ENCODE assay signal across 1 cellular context in the genomic region with DNA sequence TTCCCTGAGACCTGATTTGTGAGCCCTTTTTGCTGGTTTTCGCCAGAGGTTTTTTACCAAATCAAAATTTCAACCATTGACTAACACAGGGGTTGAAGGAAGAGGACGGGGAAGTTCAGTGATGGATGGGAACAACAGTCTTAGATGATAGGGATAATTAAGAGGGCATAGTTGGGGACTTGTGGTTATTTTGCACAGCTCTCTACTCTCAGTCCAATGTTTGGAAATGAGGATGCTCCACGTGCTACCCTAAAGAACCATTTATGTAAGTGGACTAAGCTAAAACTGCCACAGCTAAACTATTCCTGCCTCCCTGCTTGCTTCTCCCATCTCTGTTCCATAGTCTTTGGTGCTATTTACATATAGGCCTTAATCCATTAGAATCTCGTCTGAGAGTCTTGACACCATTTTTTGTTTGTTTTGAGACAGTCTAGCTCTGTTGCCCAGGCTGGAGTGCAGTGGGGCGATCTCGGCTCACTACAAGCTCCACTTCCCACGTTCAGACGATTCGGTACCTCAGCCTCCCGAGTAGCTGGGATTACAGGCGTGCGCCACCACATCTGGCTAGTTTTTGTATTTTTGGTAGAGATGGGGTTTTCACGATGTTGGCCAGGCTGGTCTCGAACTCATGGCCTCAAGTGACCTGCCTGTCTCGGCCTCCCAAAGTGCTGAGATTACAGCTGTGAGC.
TF ChIP-seq lines count a peak whose summit lies in the region.

No MANE protein-coding gene starts in this region.

TF ChIP-seq in K562, 482 proteins besides CTCF, POLR2A, EP300 and RAD21 (continued from another document and continues in another):
- TF ChIP-seq, protein P1, sequence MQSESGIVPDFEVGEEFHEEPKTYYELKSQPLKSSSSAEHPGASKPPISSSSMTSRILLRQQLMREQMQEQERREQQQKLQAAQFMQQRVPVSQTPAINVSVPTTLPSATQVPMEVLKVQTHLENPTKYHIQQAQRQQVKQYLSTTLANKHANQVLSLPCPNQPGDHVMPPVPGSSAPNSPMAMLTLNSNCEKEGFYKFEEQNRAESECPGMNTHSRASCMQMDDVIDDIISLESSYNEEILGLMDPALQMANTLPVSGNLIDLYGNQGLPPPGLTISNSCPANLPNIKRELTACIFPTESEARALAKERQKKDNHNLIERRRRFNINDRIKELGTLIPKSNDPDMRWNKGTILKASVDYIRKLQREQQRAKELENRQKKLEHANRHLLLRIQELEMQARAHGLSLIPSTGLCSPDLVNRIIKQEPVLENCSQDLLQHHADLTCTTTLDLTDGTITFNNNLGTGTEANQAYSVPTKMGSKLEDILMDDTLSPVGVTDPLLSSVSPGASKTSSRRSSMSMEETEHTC (IDR thresholded peaks at IDR 0.05) = no peak
- TF ChIP-seq NCOA4 (IDR thresholded peaks at IDR 0.05; ENCODE audit: partially characterized antibody) = no peak
- no peak for TF ChIP-seq ZNF76 (CRISPR knock-in tag; IDR thresholded peaks at IDR 0.05; ENCODE audit: borderline replicate concordance)
- TF ChIP-seq, protein P2, sequence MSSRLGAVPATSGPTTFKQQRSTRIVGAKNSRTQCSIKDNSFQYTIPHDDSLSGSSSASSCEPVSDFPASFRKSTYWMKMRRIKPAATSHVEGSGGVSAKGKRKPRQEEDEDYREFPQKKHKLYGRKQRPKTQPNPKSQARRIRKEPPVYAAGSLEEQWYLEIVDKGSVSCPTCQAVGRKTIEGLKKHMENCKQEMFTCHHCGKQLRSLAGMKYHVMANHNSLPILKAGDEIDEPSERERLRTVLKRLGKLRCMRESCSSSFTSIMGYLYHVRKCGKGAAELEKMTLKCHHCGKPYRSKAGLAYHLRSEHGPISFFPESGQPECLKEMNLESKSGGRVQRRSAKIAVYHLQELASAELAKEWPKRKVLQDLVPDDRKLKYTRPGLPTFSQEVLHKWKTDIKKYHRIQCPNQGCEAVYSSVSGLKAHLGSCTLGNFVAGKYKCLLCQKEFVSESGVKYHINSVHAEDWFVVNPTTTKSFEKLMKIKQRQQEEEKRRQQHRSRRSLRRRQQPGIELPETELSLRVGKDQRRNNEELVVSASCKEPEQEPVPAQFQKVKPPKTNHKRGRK (tag; IDR thresholded peaks at IDR 0.05) = no peak
- TF ChIP-seq CEBPG (CRISPR knock-in tag; IDR thresholded peaks at IDR 0.05) = no peak
- TF ChIP-seq CEBPG (tag; conservative IDR thresholded peaks at IDR 0.05 in 1 of 2, IDR thresholded peaks at IDR 0.05 in 1 of 2) = peak in 1 of 2 experiments; percentile 6; a peak in 2 of 4 replicates
- TF ChIP-seq RBM25 (IDR thresholded peaks at IDR 0.05; ENCODE audit: low read depth, low read length, severe bottlenecking) = peak; percentile 24
- TF ChIP-seq HMGN3 (IDR thresholded peaks at IDR 0.05; ENCODE audit: borderline replicate concordance, extremely low read depth, insufficient read length, low read depth, low read length) = no peak
- TF ChIP-seq ZNF24 (IDR thresholded peaks at IDR 0.05) = no peak
- TF ChIP-seq DDX20 (tag; IDR thresholded peaks at IDR 0.05; ENCODE audit: low read depth) = no peak
- no peak for TF ChIP-seq SOX6 (IDR thresholded peaks at IDR 0.05)
- no peak for TF ChIP-seq MTA1 (IDR thresholded peaks at IDR 0.05; ENCODE audit: borderline replicate concordance)
- no peak for TF ChIP-seq SREBF2 (CRISPR knock-in tag; IDR thresholded peaks at IDR 0.05)
- TF ChIP-seq ADNP (tag; IDR thresholded peaks at IDR 0.05) = peak; percentile 73
- no peak for TF ChIP-seq ZBTB1 (CRISPR knock-in tag; IDR thresholded peaks at IDR 0.05; ENCODE audit: borderline replicate concordance, low read depth)
- TF ChIP-seq TRIM28 (IDR thresholded peaks at IDR 0.05) = peak; percentile 50; the same call in 1 of the 2 replicates
- 0 out of 2 replicates have a peak, but pooled peaks have one; percentile 38 for TF ChIP-seq SMARCA5 (IDR thresholded peaks at IDR 0.05)
- TF ChIP-seq HLTF (IDR thresholded peaks at IDR 0.05) = no peak
- no peak for TF ChIP-seq ZNF707 (CRISPR knock-in tag; conservative IDR thresholded peaks at IDR 0.05)
- no peak for TF ChIP-seq STAG1 (CRISPR knock-in tag; IDR thresholded peaks at IDR 0.05; ENCODE audit: borderline replicate concordance)
- no peak for TF ChIP-seq TRIM24 (IDR thresholded peaks at IDR 0.05)
- no peak for TF ChIP-seq ZNF41 (CRISPR knock-in tag; conservative IDR thresholded peaks at IDR 0.05)
- TF ChIP-seq ZFPM2 (CRISPR knock-in tag; IDR thresholded peaks at IDR 0.05) = no peak
- no peak; a peak in 1 of 4 replicates for TF ChIP-seq FOXK2 (conservative IDR thresholded peaks at IDR 0.05 in 1 of 2, IDR thresholded peaks at IDR 0.05 in 1 of 2; ENCODE audit: low read depth in 2 of 2)
- TF ChIP-seq ARNT (IDR thresholded peaks at IDR 0.05) = peak in 1 of 2 experiments; percentile 29; a peak in 1 of 4 replicates
- TF ChIP-seq TEAD4 (IDR thresholded peaks at IDR 0.05; ENCODE audit: low read length) = no peak
- TF ChIP-seq TEAD4 (CRISPR knock-in tag; IDR thresholded peaks at IDR 0.05; ENCODE audit: borderline replicate concordance) = no peak
- TF ChIP-seq, protein P3, sequence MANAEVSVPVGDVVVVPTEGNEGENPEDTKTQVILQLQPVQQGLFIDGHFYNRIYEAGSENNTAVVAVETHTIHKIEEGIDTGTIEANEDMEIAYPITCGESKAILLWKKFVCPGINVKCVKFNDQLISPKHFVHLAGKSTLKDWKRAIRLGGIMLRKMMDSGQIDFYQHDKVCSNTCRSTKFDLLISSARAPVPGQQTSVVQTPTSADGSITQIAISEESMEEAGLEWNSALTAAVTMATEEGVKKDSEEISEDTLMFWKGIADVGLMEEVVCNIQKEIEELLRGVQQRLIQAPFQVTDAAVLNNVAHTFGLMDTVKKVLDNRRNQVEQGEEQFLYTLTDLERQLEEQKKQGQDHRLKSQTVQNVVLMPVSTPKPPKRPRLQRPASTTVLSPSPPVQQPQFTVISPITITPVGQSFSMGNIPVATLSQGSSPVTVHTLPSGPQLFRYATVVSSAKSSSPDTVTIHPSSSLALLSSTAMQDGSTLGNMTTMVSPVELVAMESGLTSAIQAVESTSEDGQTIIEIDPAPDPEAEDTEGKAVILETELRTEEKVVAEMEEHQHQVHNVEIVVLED (CRISPR knock-in tag; IDR thresholded peaks at IDR 0.05) = no peak
- TF ChIP-seq MYNN (IDR thresholded peaks at IDR 0.05) = no peak
- no peak for TF ChIP-seq MYNN (CRISPR knock-in tag; IDR thresholded peaks at IDR 0.05)
- no peak for TF ChIP-seq MTF1 (CRISPR knock-in tag; IDR thresholded peaks at IDR 0.05; ENCODE audit: borderline replicate concordance)
- TF ChIP-seq TAF1 (IDR thresholded peaks at IDR 0.05; ENCODE audit: control insufficient read depth, extremely low read depth, insufficient read depth, low read length, severe bottlenecking) = no peak
- no peak for TF ChIP-seq TCF7 (IDR thresholded peaks at IDR 0.05; ENCODE audit: borderline replicate concordance)
- TF ChIP-seq, protein P4, sequence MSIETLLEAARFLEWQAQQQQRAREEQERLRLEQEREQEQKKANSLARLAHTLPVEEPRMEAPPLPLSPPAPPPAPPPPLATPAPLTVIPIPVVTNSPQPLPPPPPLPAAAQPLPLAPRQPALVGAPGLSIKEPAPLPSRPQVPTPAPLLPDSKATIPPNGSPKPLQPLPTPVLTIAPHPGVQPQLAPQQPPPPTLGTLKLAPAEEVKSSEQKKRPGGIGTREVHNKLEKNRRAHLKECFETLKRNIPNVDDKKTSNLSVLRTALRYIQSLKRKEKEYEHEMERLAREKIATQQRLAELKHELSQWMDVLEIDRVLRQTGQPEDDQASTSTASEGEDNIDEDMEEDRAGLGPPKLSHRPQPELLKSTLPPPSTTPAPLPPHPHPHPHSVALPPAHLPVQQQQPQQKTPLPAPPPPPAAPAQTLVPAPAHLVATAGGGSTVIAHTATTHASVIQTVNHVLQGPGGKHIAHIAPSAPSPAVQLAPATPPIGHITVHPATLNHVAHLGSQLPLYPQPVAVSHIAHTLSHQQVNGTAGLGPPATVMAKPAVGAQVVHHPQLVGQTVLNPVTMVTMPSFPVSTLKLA (conservative IDR thresholded peaks at IDR 0.05) = 0 out of 4 replicates have a peak, but pooled peaks have one; percentile 16 to 26
- TF ChIP-seq RHOXF2B (CRISPR knock-in tag; conservative IDR thresholded peaks at IDR 0.05) = no peak
- no peak for TF ChIP-seq ZFP36 (IDR thresholded peaks at IDR 0.05; ENCODE audit: low read depth, low read length, partially characterized antibody)
- TF ChIP-seq RB1 (IDR thresholded peaks at IDR 0.05; ENCODE audit: low read depth) = no peak
- TF ChIP-seq MTA3 (IDR thresholded peaks at IDR 0.05; ENCODE audit: borderline replicate concordance) = no peak
- TF ChIP-seq CBX8 (IDR thresholded peaks at IDR 0.05; ENCODE audit: borderline replicate concordance, extremely low read depth, low read depth, low read length, poor library complexity, severe bottlenecking) = no peak
- no peak for TF ChIP-seq ZNF316 (IDR thresholded peaks at IDR 0.05)
- TF ChIP-seq, protein P5, sequence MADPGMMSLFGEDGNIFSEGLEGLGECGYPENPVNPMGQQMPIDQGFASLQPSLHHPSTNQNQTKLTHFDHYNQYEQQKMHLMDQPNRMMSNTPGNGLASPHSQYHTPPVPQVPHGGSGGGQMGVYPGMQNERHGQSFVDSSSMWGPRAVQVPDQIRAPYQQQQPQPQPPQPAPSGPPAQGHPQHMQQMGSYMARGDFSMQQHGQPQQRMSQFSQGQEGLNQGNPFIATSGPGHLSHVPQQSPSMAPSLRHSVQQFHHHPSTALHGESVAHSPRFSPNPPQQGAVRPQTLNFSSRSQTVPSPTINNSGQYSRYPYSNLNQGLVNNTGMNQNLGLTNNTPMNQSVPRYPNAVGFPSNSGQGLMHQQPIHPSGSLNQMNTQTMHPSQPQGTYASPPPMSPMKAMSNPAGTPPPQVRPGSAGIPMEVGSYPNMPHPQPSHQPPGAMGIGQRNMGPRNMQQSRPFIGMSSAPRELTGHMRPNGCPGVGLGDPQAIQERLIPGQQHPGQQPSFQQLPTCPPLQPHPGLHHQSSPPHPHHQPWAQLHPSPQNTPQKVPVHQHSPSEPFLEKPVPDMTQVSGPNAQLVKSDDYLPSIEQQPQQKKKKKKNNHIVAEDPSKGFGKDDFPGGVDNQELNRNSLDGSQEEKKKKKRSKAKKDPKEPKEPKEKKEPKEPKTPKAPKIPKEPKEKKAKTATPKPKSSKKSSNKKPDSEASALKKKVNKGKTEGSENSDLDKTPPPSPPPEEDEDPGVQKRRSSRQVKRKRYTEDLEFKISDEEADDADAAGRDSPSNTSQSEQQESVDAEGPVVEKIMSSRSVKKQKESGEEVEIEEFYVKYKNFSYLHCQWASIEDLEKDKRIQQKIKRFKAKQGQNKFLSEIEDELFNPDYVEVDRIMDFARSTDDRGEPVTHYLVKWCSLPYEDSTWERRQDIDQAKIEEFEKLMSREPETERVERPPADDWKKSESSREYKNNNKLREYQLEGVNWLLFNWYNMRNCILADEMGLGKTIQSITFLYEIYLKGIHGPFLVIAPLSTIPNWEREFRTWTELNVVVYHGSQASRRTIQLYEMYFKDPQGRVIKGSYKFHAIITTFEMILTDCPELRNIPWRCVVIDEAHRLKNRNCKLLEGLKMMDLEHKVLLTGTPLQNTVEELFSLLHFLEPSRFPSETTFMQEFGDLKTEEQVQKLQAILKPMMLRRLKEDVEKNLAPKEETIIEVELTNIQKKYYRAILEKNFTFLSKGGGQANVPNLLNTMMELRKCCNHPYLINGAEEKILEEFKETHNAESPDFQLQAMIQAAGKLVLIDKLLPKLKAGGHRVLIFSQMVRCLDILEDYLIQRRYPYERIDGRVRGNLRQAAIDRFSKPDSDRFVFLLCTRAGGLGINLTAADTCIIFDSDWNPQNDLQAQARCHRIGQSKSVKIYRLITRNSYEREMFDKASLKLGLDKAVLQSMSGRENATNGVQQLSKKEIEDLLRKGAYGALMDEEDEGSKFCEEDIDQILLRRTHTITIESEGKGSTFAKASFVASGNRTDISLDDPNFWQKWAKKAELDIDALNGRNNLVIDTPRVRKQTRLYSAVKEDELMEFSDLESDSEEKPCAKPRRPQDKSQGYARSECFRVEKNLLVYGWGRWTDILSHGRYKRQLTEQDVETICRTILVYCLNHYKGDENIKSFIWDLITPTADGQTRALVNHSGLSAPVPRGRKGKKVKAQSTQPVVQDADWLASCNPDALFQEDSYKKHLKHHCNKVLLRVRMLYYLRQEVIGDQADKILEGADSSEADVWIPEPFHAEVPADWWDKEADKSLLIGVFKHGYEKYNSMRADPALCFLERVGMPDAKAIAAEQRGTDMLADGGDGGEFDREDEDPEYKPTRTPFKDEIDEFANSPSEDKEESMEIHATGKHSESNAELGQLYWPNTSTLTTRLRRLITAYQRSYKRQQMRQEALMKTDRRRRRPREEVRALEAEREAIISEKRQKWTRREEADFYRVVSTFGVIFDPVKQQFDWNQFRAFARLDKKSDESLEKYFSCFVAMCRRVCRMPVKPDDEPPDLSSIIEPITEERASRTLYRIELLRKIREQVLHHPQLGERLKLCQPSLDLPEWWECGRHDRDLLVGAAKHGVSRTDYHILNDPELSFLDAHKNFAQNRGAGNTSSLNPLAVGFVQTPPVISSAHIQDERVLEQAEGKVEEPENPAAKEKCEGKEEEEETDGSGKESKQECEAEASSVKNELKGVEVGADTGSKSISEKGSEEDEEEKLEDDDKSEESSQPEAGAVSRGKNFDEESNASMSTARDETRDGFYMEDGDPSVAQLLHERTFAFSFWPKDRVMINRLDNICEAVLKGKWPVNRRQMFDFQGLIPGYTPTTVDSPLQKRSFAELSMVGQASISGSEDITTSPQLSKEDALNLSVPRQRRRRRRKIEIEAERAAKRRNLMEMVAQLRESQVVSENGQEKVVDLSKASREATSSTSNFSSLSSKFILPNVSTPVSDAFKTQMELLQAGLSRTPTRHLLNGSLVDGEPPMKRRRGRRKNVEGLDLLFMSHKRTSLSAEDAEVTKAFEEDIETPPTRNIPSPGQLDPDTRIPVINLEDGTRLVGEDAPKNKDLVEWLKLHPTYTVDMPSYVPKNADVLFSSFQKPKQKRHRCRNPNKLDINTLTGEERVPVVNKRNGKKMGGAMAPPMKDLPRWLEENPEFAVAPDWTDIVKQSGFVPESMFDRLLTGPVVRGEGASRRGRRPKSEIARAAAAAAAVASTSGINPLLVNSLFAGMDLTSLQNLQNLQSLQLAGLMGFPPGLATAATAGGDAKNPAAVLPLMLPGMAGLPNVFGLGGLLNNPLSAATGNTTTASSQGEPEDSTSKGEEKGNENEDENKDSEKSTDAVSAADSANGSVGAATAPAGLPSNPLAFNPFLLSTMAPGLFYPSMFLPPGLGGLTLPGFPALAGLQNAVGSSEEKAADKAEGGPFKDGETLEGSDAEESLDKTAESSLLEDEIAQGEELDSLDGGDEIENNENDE (IDR thresholded peaks at IDR 0.05; ENCODE audit: low read depth, low read length) = no peak
- no peak for TF ChIP-seq ATF7 (IDR thresholded peaks at IDR 0.05)
- TF ChIP-seq, protein P6, sequence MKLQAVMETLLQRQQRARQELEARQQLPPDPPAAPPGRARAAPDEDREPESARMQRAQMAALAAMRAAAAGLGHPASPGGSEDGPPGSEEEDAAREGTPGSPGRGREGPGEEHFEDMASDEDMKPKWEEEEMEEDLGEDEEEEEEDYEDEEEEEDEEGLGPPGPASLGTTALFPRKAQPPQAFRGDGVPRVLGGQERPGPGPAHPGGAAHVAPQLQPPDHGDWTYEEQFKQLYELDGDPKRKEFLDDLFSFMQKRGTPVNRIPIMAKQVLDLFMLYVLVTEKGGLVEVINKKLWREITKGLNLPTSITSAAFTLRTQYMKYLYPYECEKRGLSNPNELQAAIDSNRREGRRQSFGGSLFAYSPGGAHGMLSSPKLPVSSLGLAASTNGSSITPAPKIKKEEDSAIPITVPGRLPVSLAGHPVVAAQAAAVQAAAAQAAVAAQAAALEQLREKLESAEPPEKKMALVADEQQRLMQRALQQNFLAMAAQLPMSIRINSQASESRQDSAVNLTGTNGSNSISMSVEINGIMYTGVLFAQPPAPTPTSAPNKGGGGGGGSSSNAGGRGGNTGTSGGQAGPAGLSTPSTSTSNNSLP (IDR thresholded peaks at IDR 0.05; ENCODE audit: borderline replicate concordance, low read depth, low read length) = no peak
- peak; percentile 68; the same call in 1 of the 2 replicates for TF ChIP-seq ZNF830 (CRISPR knock-in tag; IDR thresholded peaks at IDR 0.05)
- no peak for TF ChIP-seq TAL1 (IDR thresholded peaks at IDR 0.05)
- TF ChIP-seq XRCC4 (IDR thresholded peaks at IDR 0.05; ENCODE audit: extremely low read depth, insufficient read depth, insufficient read length) = no peak
